In genomic region chr7:116644628-116645027, GRCh38 we compare ENCODE assay signal across 7 cellular contexts. TPM values are rescaled to one million over a fixed set of nuclear protein-coding genes. Genes with fewer than 3 reads are reported as not detected.
"Had no signal": no experiment of that assay in that cellular context is flagged by ENCODE, and none has a peak within 500 bp of the region (broad histone marks: within the 10 kb centered on the region; RNA-seq: fewer than 3 reads in every experiment).

No MANE protein-coding gene starts in this region.

- H3K9ac ChIP-seq: GM23248 had no signal

- H3K36me3 Mint-ChIP-seq: IgD-negative memory B cell had no signal

- H3K4me3 Mint-ChIP-seq: H9, IgD-negative memory B cell had no signal

- H3K9me3 Mint-ChIP-seq: IgD-negative memory B cell had no signal

- H3K4me1 Mint-ChIP-seq: IgD-negative memory B cell had no signal

- DNase-seq: GM23248, H9, HCEC 1CT, KBM-7 had no signal

- H3K4me3 ChIP-seq: GM23248 had no signal

- H2AFZ ChIP-seq: GM23248 had no signal

- H3K27ac Mint-ChIP-seq: H9, IgD-negative memory B cell had no signal

- ATAC-seq: HepG2 had no signal

- H3K27ac ChIP-seq: GM23248, HL-60 had no signal

RNA-seq across cellular contexts. Expression of gene MET, which starts 27.4 kb away (rescaled TPM):
- polyA plus RNA-seq: IgD-negative memory B cell had no signal
